20 cellular contexts compared by ENCODE assay signal in genomic region chr17:30203471-30203981, GRCh38. TPM values are rescaled to one million over a fixed set of nuclear protein-coding genes. Genes with fewer than 3 reads are reported as not detected.
DNase-seq lines count a peak whose midpoint lies in the region; ATAC-seq, FAIRE-seq and TF ChIP-seq lines count a peak whose summit lies in the region.
"Had no signal": no experiment of that assay in that cellular context is flagged by ENCODE, and none has a peak within 500 bp of the region (broad histone marks: within the 10 kb centered on the region; RNA-seq: fewer than 3 reads in every experiment).

No MANE protein-coding gene starts in this region.

- no peak overlapping the region for H3K4me3 ChIP-seq in A549
- H3K4me3 ChIP-seq in RWPE2 (ENCODE audit: severe bottlenecking): no peak overlapping the region
- no peak overlapping the region for H3K4me3 ChIP-seq in BE2C (ENCODE audit: low read depth, low read length)
- H3K4me3 ChIP-seq: breast epithelium had no signal

- POLR2A ChIA-PET in A549 (lab: Yijun Ruan, JAX): no interaction called here

- H3K36me3 ChIP-seq in RWPE2 (ENCODE audit: low read depth): no peaks in the 10 kb centered on the region
- H3K36me3 ChIP-seq in BE2C: no peaks in the 10 kb centered on the region
- H3K36me3 ChIP-seq: breast epithelium had no signal

- CTCF ChIA-PET in A549 (lab: Yijun Ruan, JAX): interaction anchor here (1.2 to 2.6 kb wide), 7 partner anchors 12 to 586 kb away, joined by 3 to 9 read pairs (median 4); partner anchors contain the start of gene SLC6A4

- DNase-seq in A549 (ENCODE audit: low read depth in 1 of 2, low spot score in 1 of 2): no peak
- DNase-seq in RWPE2 (ENCODE audit: low spot score): no peak
- DNase-seq in foreskin keratinocyte: no peak
- no peak for DNase-seq in NCI-H1417 (lab: John Stamatoyannopoulos, UW)
- no peak for DNase-seq in BE2C
- DNase-seq in SKM-1 (lab: John Stamatoyannopoulos, UW; ENCODE audit: unreplicated experiment): no peak
- DNase-seq: activated naive CD8-positive, alpha-beta T cell treated with anti-CD3 and anti-CD28 coated beads, Interleukin-2, amount 10 ng/mL, durations not matched to agents 7 days and 5 days; CD4-positive, alpha-beta T cell; DMS79 treated with DMSO at 0.1 percent for 48 hours; IMR-90; left ventricle myocardium superior; NCI-H187; NK-92 treated with Interleukin-12 subunit alpha and Interleukin-12 subunit beta, amount 100 ng/mL, for 24 hours; T-helper 1 cell had no signal

- no peak for TF ChIP-seq POLR2A in A549 (IDR thresholded peaks at IDR 0.05; ENCODE audit: low read length)

- TF ChIP-seq CTCF in A549 (IDR thresholded peaks at IDR 0.05) (no peak), GM12874 (IDR thresholded peaks at IDR 0.05; ENCODE audit: insufficient read depth, low read depth, low read length) (peak; percentile 35; the same call in 1 of the 2 replicates), RWPE2 (IDR thresholded peaks at IDR 0.05; ENCODE audit: poor library complexity, severe bottlenecking) (no peak), foreskin keratinocyte (conservative IDR thresholded peaks at IDR 0.05) (peak; percentile 13), BE2C (IDR thresholded peaks at IDR 0.05; ENCODE audit: low read depth, low read length) (no peak)

- TF ChIP-seq RAD21 in A549 (conservative IDR thresholded peaks at IDR 0.05 in 1 of 2, IDR thresholded peaks at IDR 0.05 in 1 of 2): no peak

- no peaks in the 10 kb centered on the region for H3K4me1 ChIP-seq in A549
- H3K4me1 ChIP-seq in RWPE2 (ENCODE audit: insufficient read depth, poor library complexity, severe bottlenecking): no peaks in the 10 kb centered on the region
- H3K4me1 ChIP-seq in foreskin keratinocyte: no peaks in the 10 kb centered on the region
- H3K4me1 ChIP-seq in BE2C: no peaks in the 10 kb centered on the region
- H3K4me1 ChIP-seq: breast epithelium had no signal

- ATAC-seq in A549 (peak; percentile 63 to 79; a peak in 4 of 6 replicates), RWPE2 (ENCODE audit: low read depth) (0 out of 3 replicates have a peak, but pooled peaks have one; percentile 21), foreskin keratinocyte (no peak), HG03135 (IDR thresholded peaks at IDR 0.05; ENCODE audit: unreplicated experiment) (no peak)
- ATAC-seq: left ventricle myocardium superior had no signal

- no peak overlapping the region for H3K27ac ChIP-seq in A549
- no peak overlapping the region for H3K27ac ChIP-seq in RWPE2 (ENCODE audit: poor library complexity, severe bottlenecking)
- no peak overlapping the region for H3K27ac ChIP-seq in foreskin keratinocyte
- H3K27ac ChIP-seq: breast epithelium had no signal

- no peak overlapping the region for H3K4me2 ChIP-seq in A549

- no peak for FAIRE-seq in A549 (lab: Jason Lieb, UNC)
- FAIRE-seq: frontal cortex had no signal

- no peak for TF ChIP-seq EP300 in A549 (IDR thresholded peaks at IDR 0.05)

- H3K27me3 ChIP-seq in RWPE2 (ENCODE audit: insufficient read depth, poor library complexity, severe bottlenecking): no peaks in the 10 kb centered on the region
- peaks cover 27% of the 10 kb centered on the region for H3K27me3 ChIP-seq in foreskin keratinocyte
- no peaks in the 10 kb centered on the region for H3K27me3 ChIP-seq in BE2C

- H3K9me3 ChIP-seq in A549 (no peaks in the 10 kb centered on the region), RWPE2 (ENCODE audit: severe bottlenecking) (no peaks in the 10 kb centered on the region), BE2C (no peaks in the 10 kb centered on the region)
- H3K9me3 ChIP-seq: breast epithelium had no signal

- WGBS in A549 (ENCODE audit: missing lambda C conversion rate): 85% methylated on average over 6 of the region's 6 CpGs

TF ChIP-seq in A549, 52 proteins besides CTCF, POLR2A, EP300 and RAD21:
- TF ChIP-seq JUNB (IDR thresholded peaks at IDR 0.05) (no peak), ZNF302 (CRISPR knock-in tag; IDR thresholded peaks at IDR 0.05) (no peak), SMC3 (IDR thresholded peaks at IDR 0.05) (no peak), NPAS2 (CRISPR knock-in tag; IDR thresholded peaks at IDR 0.05; ENCODE audit: borderline replicate concordance) (no peak), ZSCAN20 (CRISPR knock-in tag; IDR thresholded peaks at IDR 0.05) (no peak), SREBF2 (IDR thresholded peaks at IDR 0.05) (no peak), ATOH8 (CRISPR knock-in tag; IDR thresholded peaks at IDR 0.05; ENCODE audit: low read depth) (no peak), GATA3 (IDR thresholded peaks at IDR 0.05; ENCODE audit: borderline replicate concordance) (no peak), RFX5 (IDR thresholded peaks at IDR 0.05) (no peak), HES2 (IDR thresholded peaks at IDR 0.05) (no peak), RNF2 (IDR thresholded peaks at IDR 0.05; ENCODE audit: borderline replicate concordance, low read depth) (no peak), FOSB (CRISPR knock-in tag; IDR thresholded peaks at IDR 0.05) (no peak), CBX8 (IDR thresholded peaks at IDR 0.05) (no peak), RARB (CRISPR knock-in tag; IDR thresholded peaks at IDR 0.05) (no peak), HOXB13 (CRISPR knock-in tag; IDR thresholded peaks at IDR 0.05; ENCODE audit: low read depth) (no peak), CBX2 (IDR thresholded peaks at IDR 0.05; ENCODE audit: borderline replicate concordance, low read depth) (no peak), HOXB5 (CRISPR knock-in tag; IDR thresholded peaks at IDR 0.05) (no peak), BCL3 (IDR thresholded peaks at IDR 0.05) (no peak), MAX (IDR thresholded peaks at IDR 0.05) (no peak), FOXS1 (CRISPR knock-in tag; IDR thresholded peaks at IDR 0.05) (no peak)

RNA-seq across cellular contexts. Expression of gene SLC6A4, which starts 32.0 kb away (rescaled TPM):
- 0.07 and 0.12 TPM in 2 replicates for polyA plus RNA-seq in A549 (2011; rRNA removed)
- polyA plus RNA-seq in A549 (2012; cell fraction: cytosol; rRNA removed): 0.03 and 0.05 TPM in 2 replicates
- 0.05 and 0.06 TPM in 2 replicates for polyA plus RNA-seq in A549 (2012; cell fraction: nucleus; rRNA removed)
- 0.04 TPM in 1 of 3 replicates, not detected in the others for polyA plus RNA-seq in A549 (2017; fragmentation: RNase III; extraction: RNeasy Plus Mini Kit Qiagen cat#74134 plus additional on column Dnase treatment)
- not detected in 2 replicates for polyA minus RNA-seq in A549 (2011; rRNA and poly(A)+ RNA removed)
- not detected in 2 replicates for total RNA-seq in foreskin keratinocyte
- polyA plus RNA-seq in foreskin keratinocyte: not detected in 2 replicates
- 0.28 TPM for polyA plus RNA-seq in BE2C (2012; ENCODE audit: insufficient read depth, insufficient read length, low read depth)
- total RNA-seq: activated naive CD8-positive, alpha-beta T cell treated with anti-CD3 and anti-CD28 coated beads, Interleukin-2, amount 10 ng/mL, durations not matched to agents 7 days and 5 days; CD4-positive, alpha-beta T cell; epithelial cell of proximal tubule; left ventricle myocardium superior had no signal
- polyA plus RNA-seq: AG04450, IMR-90 had no signal

Comparison
In these comparisons a context has a peak if more than half of its experiments do, and no peak if none do; other contexts are left out.
1. ATAC-seq: peak in A549 (2 of 2) and RWPE2 (single experiment); none in foreskin keratinocyte (single experiment) and HG03135 (single experiment).
2. CTCF ChIP-seq: peak in GM12874 (single experiment) and foreskin keratinocyte (single experiment); none in A549 (single experiment), RWPE2 (single experiment) and BE2C (single experiment).